ENCODE assay signal across 1 cellular context in genomic region chr22:50720301-50720845, GRCh38.
TF ChIP-seq lines count a peak whose summit lies in the region.

No MANE protein-coding gene starts in this region.

TF ChIP-seq in IMR-90, 13 proteins besides CTCF, POLR2A, EP300 and RAD21 (continued from another document):
- TF ChIP-seq, protein P1, sequence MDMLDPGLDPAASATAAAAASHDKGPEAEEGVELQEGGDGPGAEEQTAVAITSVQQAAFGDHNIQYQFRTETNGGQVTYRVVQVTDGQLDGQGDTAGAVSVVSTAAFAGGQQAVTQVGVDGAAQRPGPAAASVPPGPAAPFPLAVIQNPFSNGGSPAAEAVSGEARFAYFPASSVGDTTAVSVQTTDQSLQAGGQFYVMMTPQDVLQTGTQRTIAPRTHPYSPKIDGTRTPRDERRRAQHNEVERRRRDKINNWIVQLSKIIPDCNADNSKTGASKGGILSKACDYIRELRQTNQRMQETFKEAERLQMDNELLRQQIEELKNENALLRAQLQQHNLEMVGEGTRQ (IDR thresholded peaks at IDR 0.05; ENCODE audit: low read depth, low read length): no peak
- TF ChIP-seq RFX5 (IDR thresholded peaks at IDR 0.05; ENCODE audit: low read depth, low read length) (no peak), BHLHE40 (IDR thresholded peaks at IDR 0.05; ENCODE audit: low read depth, low read length) (no peak), ELK1 (IDR thresholded peaks at IDR 0.05; ENCODE audit: borderline replicate concordance, low read depth, low read length) (no peak), CEBPB (IDR thresholded peaks at IDR 0.05; ENCODE audit: low read depth, low read length) (no peak), MAFK (IDR thresholded peaks at IDR 0.05; ENCODE audit: low read depth, low read length) (no peak), MAZ (IDR thresholded peaks at IDR 0.05; ENCODE audit: borderline replicate concordance, low read depth, low read length) (no peak), NFE2L2 (IDR thresholded peaks at IDR 0.05; ENCODE audit: low read depth, low read length) (no peak), MXI1 (IDR thresholded peaks at IDR 0.05; ENCODE audit: borderline replicate concordance, low read depth, low read length) (no peak), FOS (IDR thresholded peaks at IDR 0.05; ENCODE audit: low read depth, low read length) (no peak)
